Comparison of ENCODE assay signal across 29 cellular contexts in genomic region chr18:9356969-9357368, GRCh38.
"Had no signal": no experiment of that assay in that cellular context is flagged by ENCODE, and none has a peak within 500 bp of the region (broad histone marks: within the 10 kb centered on the region; RNA-seq: fewer than 3 reads in every experiment).

No MANE protein-coding gene starts in this region.

- DNase-seq: hippocampal formation; kidney glomerular epithelial cell; left cardiac atrium; left lung; lower lobe of right lung; mammary epithelial cell; mesenchymal stem cell; naive B cell; natural killer cell; nephron progenitor cell; occipital lobe; retina; right cardiac atrium; stimulated activated CD4-positive, alpha-beta T cell treated with anti-CD3 and anti-CD28 coated beads, Interleukin-12 subunit alpha, Interleukin-12 subunit beta, amount 100 ng/mL, for 4 hours; stimulated activated CD4-positive, alpha-beta T cell treated with anti-CD3 and anti-CD28 coated beads, Interleukin-15, amount 100 ng/mL, for 24 hours; stimulated activated CD4-positive, alpha-beta T cell treated with anti-CD3 and anti-CD28 coated beads, Interleukin-2, amount 100 ng/mL, for 24 hours; stimulated activated CD4-positive, alpha-beta T cell treated with anti-CD3 and anti-CD28 coated beads, Interleukin-4, amount 100 ng/mL, for 1 hour; stimulated activated naive B cell treated with anti-CD40 and anti-IgM and Interleukin-4, amounts not matched to agents 10 μg/mL and 1 μg/mL and 100 μg/mL, for 72 hours; stimulated activated naive CD8-positive, alpha-beta T cell treated with anti-CD3 and anti-CD28 coated beads, Interleukin-15, Interleukin-2, amounts not matched to agents 100 U/mL and 50 U/mL, for 24 hours; stomach; testis; thyroid gland; transverse colon; upper lobe of left lung had no signal

- H3K4me3 ChIP-seq: left lung, lower lobe of right lung, neural progenitor cell, skin epidermis, stomach, testis, thyroid gland, transverse colon, upper lobe of left lung had no signal

- H3K9me3 ChIP-seq: left lung, lower lobe of right lung, neutrophil, stomach, testis, thyroid gland, transverse colon, upper lobe of left lung had no signal

- H3K27ac ChIP-seq: left lung, lower lobe of right lung, neural progenitor cell, neutrophil, parathyroid adenoma, skin epidermis, stomach, testis, thyroid gland, transverse colon, upper lobe of left lung had no signal

- H3K4me1 ChIP-seq: left lung, lower lobe of right lung, neural progenitor cell, parathyroid adenoma, thyroid gland had no signal

- H3K27me3 ChIP-seq: left lung, neural progenitor cell, neutrophil, stomach, testis, thyroid gland, transverse colon, upper lobe of left lung had no signal

- H3K36me3 ChIP-seq: left lung, lower lobe of right lung, neural progenitor cell, neutrophil, thyroid gland, transverse colon had no signal

- ATAC-seq: left cardiac atrium; left lung; natural killer cell; right cardiac atrium; sciatic nerve; stimulated activated naive B cell treated with anti-CD40 and anti-IgM and Interleukin-4, amounts not matched to agents 10 μg/mL and 1 μg/mL and 100 μg/mL, for 72 hours; stimulated activated naive CD8-positive, alpha-beta T cell treated with anti-CD3 and anti-CD28 coated beads, Interleukin-15, Interleukin-2, amounts not matched to agents 100 U/mL and 50 U/mL, for 24 hours had no signal
